In genomic region chr7:114574384-114574783, GRCh38 we compare ENCODE assay signal across 16 cellular contexts.
A peak's percentile ranks its signal among the peaks of the same experiment; 100 is the strongest.
DNase-seq lines count a peak whose midpoint lies in the region; ATAC-seq and TF ChIP-seq lines count a peak whose summit lies in the region.
"Had no signal": no experiment of that assay in that cellular context is flagged by ENCODE, and none has a peak within 500 bp of the region (broad histone marks: within the 10 kb centered on the region; RNA-seq: fewer than 3 reads in every experiment).

No MANE protein-coding gene starts in this region.

- TF ChIP-seq CTCF in right lobe of liver (IDR thresholded peaks at IDR 0.05), result no peak

- WGBS in right lobe of liver (ENCODE audit: insufficient coverage, low coverage, low lambda C conversion rate, missing lambda C conversion rate), result 44% methylated on average over 2 of the region's 2 CpGs

- H3K9me3 ChIP-seq in adipocyte (ENCODE audit: control insufficient read depth, low read length) (no peaks in the 10 kb centered on the region), right lobe of liver (no peaks in the 10 kb centered on the region)
- no peaks in the 10 kb centered on the region for H3K9me3 ChIP-seq in effector memory CD4-positive, alpha-beta T cell (ENCODE audit: control insufficient read depth, low read length)
- H3K9me3 ChIP-seq: BE2C, heart right ventricle, tibial artery had no signal

- no peak overlapping the region for H3K9ac ChIP-seq in adipocyte (ENCODE audit: low read length)

- no peak for TF ChIP-seq POLR2A in right lobe of liver (IDR thresholded peaks at IDR 0.05)

- H3K27ac ChIP-seq in right lobe of liver, result no peak overlapping the region
- no peak overlapping the region for H3K27ac ChIP-seq in effector memory CD4-positive, alpha-beta T cell (ENCODE audit: insufficient read depth, low read length, poor library complexity, severe bottlenecking)
- H3K27ac ChIP-seq: heart right ventricle, tibial artery had no signal

- H3K4me1 ChIP-seq in adipocyte (ENCODE audit: control insufficient read depth, insufficient read depth, low read length) (peaks cover 12% of the 10 kb centered on the region), right lobe of liver (no peaks in the 10 kb centered on the region)
- H3K4me1 ChIP-seq in effector memory CD4-positive, alpha-beta T cell (ENCODE audit: control insufficient read depth, insufficient read depth, low read length, poor library complexity, severe bottlenecking), result no peaks in the 10 kb centered on the region
- H3K4me1 ChIP-seq: BE2C, heart right ventricle, tibial artery had no signal

- peak; percentile 14 for DNase-seq in GM04503 (ENCODE audit: low read depth)
- peak; percentile 77 for DNase-seq in adipocyte (ENCODE audit: low read depth)
- no peak for DNase-seq in right lobe of liver
- no peak for DNase-seq in NCI-H128 (lab: John Stamatoyannopoulos, UW; ENCODE audit: unreplicated experiment)
- DNase-seq in effector memory CD4-positive, alpha-beta T cell, result no peak
- no peak for DNase-seq in NCI-H345 (lab: John Stamatoyannopoulos, UW)
- DNase-seq: activated CD4-positive, alpha-beta T cell treated with anti-CD3 and anti-CD28 coated beads, Interleukin-2, amount 50 U/mL, for 48 hours; activated T-cell treated with anti-CD3 and anti-CD28 coated beads, Interleukin-2, amount 50 U/mL, for 1 hour; BE2C; central memory CD4-positive, alpha-beta T cell; GDM1; heart right ventricle; NCI-H2029 treated with DMSO at 0.1 percent for 48 hours; tibial artery had no signal

- peak overlapping the region; percentile 56 for H3K4me3 ChIP-seq in adipocyte (ENCODE audit: low read length)
- H3K4me3 ChIP-seq in right lobe of liver, result no peak overlapping the region
- no peak overlapping the region for H3K4me3 ChIP-seq in effector memory CD4-positive, alpha-beta T cell (ENCODE audit: insufficient read depth, low read depth, low read length, poor library complexity, severe bottlenecking)
- H3K4me3 ChIP-seq: heart right ventricle, tibial artery had no signal

- intact Hi-C loops in right lobe of liver (cut with DNase I), result no loop called here

- no peaks in the 10 kb centered on the region for H3K27me3 ChIP-seq in adipocyte (replicated peaks; ENCODE audit: control insufficient read depth, insufficient read depth, low read length)
- no peaks in the 10 kb centered on the region for H3K27me3 ChIP-seq in right lobe of liver
- no peaks in the 10 kb centered on the region for H3K27me3 ChIP-seq in effector memory CD4-positive, alpha-beta T cell (replicated peaks; ENCODE audit: control insufficient read depth, insufficient read depth, low read length, poor library complexity, severe bottlenecking)
- H3K27me3 ChIP-seq: BE2C, heart right ventricle, tibial artery had no signal

- ATAC-seq in esophagus mucosa (peak; percentile 80), right lobe of liver (peak; percentile 79 to 93 (median 92)), GM21825 (IDR thresholded peaks at IDR 0.05; ENCODE audit: unreplicated experiment) (no peak)

- H3K36me3 ChIP-seq in adipocyte (ENCODE audit: control insufficient read depth, insufficient read depth, low read length, severe bottlenecking) (no peaks in the 10 kb centered on the region), right lobe of liver (no peaks in the 10 kb centered on the region)
- no peaks in the 10 kb centered on the region for H3K36me3 ChIP-seq in effector memory CD4-positive, alpha-beta T cell (ENCODE audit: control insufficient read depth, insufficient read depth, low read length)
- H3K36me3 ChIP-seq: BE2C, heart right ventricle, tibial artery had no signal

Comparison
In these comparisons a context has a peak if more than half of its experiments do, and no peak if none do; other contexts are left out.
1. DNase-seq: peak in GM04503 (single experiment) and adipocyte (single experiment); none in right lobe of liver (0 of 3), NCI-H128 (single experiment), effector memory CD4-positive, alpha-beta T cell (0 of 3) and NCI-H345 (single experiment).